Comparison of ENCODE assay signal across 17 cellular contexts in the genomic region with DNA sequence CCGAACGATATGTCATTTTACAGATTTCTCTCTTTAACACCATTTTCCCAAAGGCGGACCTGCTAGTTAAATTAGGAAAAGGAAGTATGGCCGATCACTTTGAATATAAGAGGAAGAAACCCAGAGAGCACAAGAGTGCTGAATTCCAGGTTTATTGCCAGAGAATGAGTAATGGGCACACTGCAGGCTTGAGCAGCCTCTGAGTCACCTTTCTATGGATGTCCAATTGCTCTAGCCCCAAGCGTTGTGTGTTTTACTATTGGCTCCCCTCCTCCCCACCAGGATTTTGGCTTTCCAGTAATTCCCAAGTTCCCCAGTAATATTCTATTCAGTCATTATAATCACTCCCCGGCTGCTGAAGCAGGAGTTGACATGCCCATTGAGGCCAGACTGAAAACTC.
A peak's percentile ranks its signal among the peaks of the same experiment; 100 is the strongest.
DNase-seq lines count a peak whose midpoint lies in the region; ATAC-seq and TF ChIP-seq lines count a peak whose summit lies in the region.
"Had no signal": no experiment of that assay in that cellular context is flagged by ENCODE, and none has a peak within 500 bp of the region (broad histone marks: within the 10 kb centered on the region; RNA-seq: fewer than 3 reads in every experiment).

No MANE protein-coding gene starts in this region.

- no peaks in the 10 kb centered on the region for H3K27me3 ChIP-seq in adipocyte (replicated peaks; ENCODE audit: control insufficient read depth, insufficient read depth, low read length)
- H3K27me3 ChIP-seq: cardiac muscle cell, heart left ventricle, left lung had no signal

- no peaks in the 10 kb centered on the region for H3K4me1 ChIP-seq in adipocyte (ENCODE audit: control insufficient read depth, insufficient read depth, low read length)
- H3K4me1 ChIP-seq: heart left ventricle, left lung had no signal

- no peak for ATAC-seq in GM21423 (IDR thresholded peaks at IDR 0.05; ENCODE audit: unreplicated experiment)
- ATAC-seq: heart left ventricle, left lung had no signal

- no peaks in the 10 kb centered on the region for H3K9me3 ChIP-seq in adipocyte (ENCODE audit: control insufficient read depth, low read length)
- H3K9me3 ChIP-seq: heart left ventricle had no signal

- no peaks in the 10 kb centered on the region for H3K36me3 ChIP-seq in adipocyte (ENCODE audit: control insufficient read depth, insufficient read depth, low read length, severe bottlenecking)
- H3K36me3 ChIP-seq: cardiac muscle cell, heart left ventricle, left lung had no signal

- DNase-seq in HCEC 1CT (peak; percentile 74), adipocyte (ENCODE audit: low read depth) (peak; percentile 37), fibroblast of the aortic adventitia (ENCODE audit: low read depth) (peak; percentile 1), stromal cell of bone marrow (ENCODE audit: low read depth) (peak; percentile 80), NCI-H69 (lab: John Stamatoyannopoulos, UW) (no peak)
- no peak for DNase-seq in activated CD4-positive, alpha-beta T cell treated with anti-CD3 and anti-CD28 coated beads for 1 hour
- DNase-seq: activated CD4-positive, CD25-positive, alpha-beta regulatory T cell; activated naive CD4-positive, alpha-beta T cell treated with Interleukin-2 at 50 U/mL for 16 hours; CD4-positive, CD25-positive, alpha-beta regulatory T cell; heart left ventricle; left lung; naive B cell; NCI-H2081 treated with DMSO at 0.1 percent for 48 hours; stimulated activated CD4-positive, alpha-beta T cell treated with anti-CD3 and anti-CD28 coated beads, Interleukin-15, amount 100 ng/mL, for 24 hours; T-helper 1 cell had no signal

- no peak for TF ChIP-seq CTCF in fibroblast of the aortic adventitia (IDR thresholded peaks at IDR 0.05; ENCODE audit: insufficient read depth, low read length)

- no peak overlapping the region for H3K9ac ChIP-seq in adipocyte (ENCODE audit: low read length)

- H3K4me3 ChIP-seq in adipocyte (ENCODE audit: low read length) (no peak overlapping the region), fibroblast of the aortic adventitia (ENCODE audit: low read depth, low read length) (no peak overlapping the region)
- H3K4me3 ChIP-seq: cardiac muscle cell, heart left ventricle, left lung had no signal

Comparison
In these comparisons a context has a peak if more than half of its experiments do, and no peak if none do; other contexts are left out.
1. DNase-seq: peak in HCEC 1CT (single experiment), adipocyte (single experiment), fibroblast of the aortic adventitia (single experiment) and stromal cell of bone marrow (single experiment); none in activated CD4-positive, alpha-beta T cell treated with anti-CD3 and anti-CD28 coated beads for 1 hour (single experiment) and NCI-H69 (single experiment).